19 cellular contexts compared by ENCODE assay signal in the genomic region with DNA sequence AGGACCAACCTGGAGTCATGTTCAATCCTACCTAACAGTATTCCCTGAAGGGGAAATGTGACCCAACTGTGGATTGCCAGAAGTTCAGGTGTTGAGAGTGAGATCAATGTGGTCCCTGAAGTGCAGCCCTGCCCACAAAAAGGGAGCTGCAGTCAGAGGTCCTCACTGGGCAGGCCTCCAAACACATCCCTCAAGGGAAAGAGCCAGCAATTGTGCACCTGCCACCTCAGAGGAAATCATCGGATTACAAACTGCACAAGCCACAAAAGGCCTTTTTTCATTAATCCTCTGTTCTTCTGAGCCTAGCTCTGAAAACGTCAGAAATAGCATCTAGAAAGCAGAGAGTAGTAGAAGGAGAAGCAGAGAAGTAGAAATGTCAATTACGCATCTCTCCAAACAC. TPM values are rescaled to one million over a fixed set of nuclear protein-coding genes. Genes with fewer than 3 reads are reported as not detected.
A peak's percentile ranks its signal among the peaks of the same experiment; 100 is the strongest.
DNase-seq lines count a peak whose midpoint lies in the region; ATAC-seq, FAIRE-seq and TF ChIP-seq lines count a peak whose summit lies in the region.
"Had no signal": no experiment of that assay in that cellular context is flagged by ENCODE, and none has a peak within 500 bp of the region (broad histone marks: within the 10 kb centered on the region; RNA-seq: fewer than 3 reads in every experiment).

No MANE protein-coding gene starts in this region.

- H4K91ac ChIP-seq in H9 (ENCODE audit: insufficient read length, low read depth, low read length): no peak overlapping the region

- DNase-seq in COLO668 (lab: John Stamatoyannopoulos, UW; ENCODE audit: unreplicated experiment) (peak; percentile 47), H9 (no peak), NCI-H187 (lab: John Stamatoyannopoulos, UW) (peak; percentile 83 to 85), NCI-H69 (lab: John Stamatoyannopoulos, UW) (peak; percentile 88), kidney (no peak), lower leg skin (ENCODE audit: low spot score in 2 of 2) (no peak), dermis blood vessel endothelial cell (no peak)
- DNase-seq: activated CD4-positive, alpha-beta memory T cell treated with anti-CD3 and anti-CD28 coated beads, Interleukin-2, amount 10 ng/mL, durations not matched to agents 7 days and 5 days; activated CD4-positive, CD25-positive, alpha-beta regulatory T cell; activated gamma-delta T cell treated with Interleukin-2 at 50 U/mL for 16 hours; activated T-cell treated with anti-CD3 and anti-CD28 coated beads for 4 hours; KG1; SK-N-SH; stimulated activated CD4-positive, alpha-beta T cell treated with anti-CD3 and anti-CD28 coated beads, Interleukin-1b, Interleukin-23, amount 100 ng/mL, for 48 hours; stimulated activated naive B cell treated with anti-CD40 and anti-IgM and Interleukin-4, amounts not matched to agents 10 μg/mL and 1 μg/mL and 100 μg/mL, for 72 hours; T-helper 9 cell had no signal

- H4K5ac ChIP-seq in H9 (ENCODE audit: insufficient read length, low read depth, low read length): no peak overlapping the region

- H3K18ac ChIP-seq in H9 (ENCODE audit: insufficient read length, low read depth, low read length): no peak overlapping the region

- no peak overlapping the region for H3K27ac Mint-ChIP-seq in H9
- H3K27ac Mint-ChIP-seq: activated CD4-positive, alpha-beta memory T cell treated with anti-CD3 and anti-CD28 coated beads, Interleukin-2, amount 10 ng/mL, durations not matched to agents 7 days and 5 days; stimulated activated naive B cell treated with anti-CD40 and anti-IgM and Interleukin-4, amounts not matched to agents 10 μg/mL and 1 μg/mL and 100 μg/mL, for 72 hours had no signal

- H3K4me1 Mint-ChIP-seq in H9: peaks cover 22 to 23% of the 10 kb centered on the region in 2 experiments

- H3K27me3 ChIP-seq in H9 (ENCODE audit: insufficient read depth, low read length): no peaks in the 10 kb centered on the region

- TF ChIP-seq CTCF in H9 (conservative IDR thresholded peaks at IDR 0.05) (no peak), kidney (IDR thresholded peaks at IDR 0.05; ENCODE audit: borderline replicate concordance, extremely low read depth, insufficient read depth) (no peak), lower leg skin (IDR thresholded peaks at IDR 0.05) (no peak)

- H3K36me3 Mint-ChIP-seq in H9 (ENCODE audit: insufficient read depth in 1 of 3, low read depth in 3 of 3): no peaks in the 10 kb centered on the region
- H3K36me3 Mint-ChIP-seq: stimulated activated naive B cell treated with anti-CD40 and anti-IgM and Interleukin-4, amounts not matched to agents 10 μg/mL and 1 μg/mL and 100 μg/mL, for 72 hours had no signal

- ATAC-seq in GM18867 (IDR thresholded peaks at IDR 0.05; ENCODE audit: unreplicated experiment): no peak
- ATAC-seq: stimulated activated naive B cell treated with anti-CD40 and anti-IgM and Interleukin-4, amounts not matched to agents 10 μg/mL and 1 μg/mL and 100 μg/mL, for 72 hours had no signal

- no peak for TF ChIP-seq POLR2A in lower leg skin (IDR thresholded peaks at IDR 0.05)

- H2AFZ ChIP-seq in H9 (ENCODE audit: low read length): no peak overlapping the region

- no peak overlapping the region for H3K4ac ChIP-seq in H9 (ENCODE audit: low read depth, low read length)

- no peak overlapping the region for H3K56ac ChIP-seq in H9 (ENCODE audit: insufficient read length, low read depth, low read length)

- whole genome bisulfite sequencing in H9 (ENCODE audit: extremely low coverage, insufficient read length, low lambda C conversion rate): no CpG with 5 or more reads among the region's 3 CpGs
- 54 to 64% methylated on average over 3 of the region's 3 CpGs for WGBS in lower leg skin, 2 donors

- H2BK120ac ChIP-seq in H9 (ENCODE audit: low read depth, low read length, poor library complexity, severe bottlenecking): no peak overlapping the region

- no peak overlapping the region for H2BK15ac ChIP-seq in H9 (ENCODE audit: low read depth, low read length)

- no peak overlapping the region for H2BK5ac ChIP-seq in H9 (ENCODE audit: insufficient read length, low read length)

- no peak overlapping the region for H3T11ph ChIP-seq in H9 (ENCODE audit: low read length)

- H3K4me3 ChIP-seq in kidney (ENCODE audit: low read length in 2 of 2): no peak overlapping the region
- H3K4me3 ChIP-seq in lower leg skin (ENCODE audit: low read depth, poor library complexity, severe bottlenecking): no peak overlapping the region
- H3K4me3 ChIP-seq: prostate gland had no signal

- intact Hi-C loops in kidney (cut with DNase I) (no loop called here), lower leg skin (cut with DNase I; ENCODE audit: low total_unique reads) (no loop called here)

- H3K23ac ChIP-seq in H9 (ENCODE audit: insufficient read length, low read depth, low read length): no peak overlapping the region

- H3K9ac ChIP-seq in H9 (ENCODE audit: extremely low read depth, insufficient read length, low read length) (no peak overlapping the region), kidney (ENCODE audit: low read length in 2 of 2) (no peak overlapping the region)
- H3K9ac ChIP-seq: SK-N-SH had no signal

- H3K4me2 ChIP-seq in H9 (ENCODE audit: insufficient read depth, insufficient read length, low read length): no peak overlapping the region
- H3K4me2 ChIP-seq: SK-N-SH had no signal

- peak overlapping the region; percentile 42; the same call in 1 of the 2 replicates for H3K14ac ChIP-seq in H9 (ENCODE audit: insufficient read depth, low read length)

- H3K27ac ChIP-seq in H9 (ENCODE audit: insufficient read length, low read depth, low read length) (no peak overlapping the region), kidney (ENCODE audit: low read depth in 2 of 2, low read length in 2 of 2) (no peak overlapping the region)
- H3K27ac ChIP-seq: prostate gland had no signal

- no peak overlapping the region for H4K8ac ChIP-seq in H9 (replicated peaks; ENCODE audit: insufficient read length, low read depth, low read length)

- H4K20me1 ChIP-seq in H9 (ENCODE audit: control insufficient read depth, insufficient read depth, insufficient read length): no peaks in the 10 kb centered on the region

- no peak overlapping the region for H2BK12ac ChIP-seq in H9 (ENCODE audit: insufficient read length, low read depth, low read length)

- no peak for FAIRE-seq in kidney (lab: Jason Lieb, UNC)
- FAIRE-seq: endothelial cell of umbilical vein had no signal

- peaks cover 15% of the 10 kb centered on the region for H3K27me3 Mint-ChIP-seq in H9 (ENCODE audit: low read depth)

- H3K9me3 Mint-ChIP-seq in H9: no peaks in the 10 kb centered on the region; a peak in 1 of 5 replicates
- H3K9me3 Mint-ChIP-seq: activated CD4-positive, alpha-beta memory T cell treated with anti-CD3 and anti-CD28 coated beads, Interleukin-2, amount 10 ng/mL, durations not matched to agents 7 days and 5 days; stimulated activated naive B cell treated with anti-CD40 and anti-IgM and Interleukin-4, amounts not matched to agents 10 μg/mL and 1 μg/mL and 100 μg/mL, for 72 hours had no signal

- no peaks in the 10 kb centered on the region for H3K23me2 ChIP-seq in H9 (ENCODE audit: insufficient read length, low read depth, low read length, poor library complexity, severe bottlenecking)

- no peak overlapping the region for H3K4me3 Mint-ChIP-seq in H9
- H3K4me3 Mint-ChIP-seq: activated CD4-positive, alpha-beta memory T cell treated with anti-CD3 and anti-CD28 coated beads, Interleukin-2, amount 10 ng/mL, durations not matched to agents 7 days and 5 days; stimulated activated naive B cell treated with anti-CD40 and anti-IgM and Interleukin-4, amounts not matched to agents 10 μg/mL and 1 μg/mL and 100 μg/mL, for 72 hours had no signal

- H3K79me2 ChIP-seq in H9 (ENCODE audit: insufficient read depth, low read length): no peaks in the 10 kb centered on the region

- no peak overlapping the region for H2BK20ac ChIP-seq in H9 (ENCODE audit: low read depth, low read length, poor library complexity, severe bottlenecking)

- H2AK5ac ChIP-seq in H9 (ENCODE audit: insufficient read length, low read length): no peak overlapping the region

- H3K9me3 ChIP-seq in H9 (ENCODE audit: control insufficient read depth, low read depth, low read length): no peaks in the 10 kb centered on the region
- no peaks in the 10 kb centered on the region for H3K9me3 ChIP-seq in kidney (ENCODE audit: control insufficient read depth in 1 of 2, low read length in 2 of 2)
- H3K9me3 ChIP-seq: prostate gland, SK-N-SH had no signal

- H3K36me3 ChIP-seq in kidney (ENCODE audit: control insufficient read depth in 1 of 2, insufficient read depth in 2 of 2, low read length in 2 of 2): no peaks in the 10 kb centered on the region
- H3K36me3 ChIP-seq: prostate gland had no signal

- H3K4me1 ChIP-seq in H9 (ENCODE audit: insufficient read depth, low read length) (no peaks in the 10 kb centered on the region), kidney (ENCODE audit: control insufficient read depth in 1 of 2, insufficient read depth in 1 of 2, low read depth in 1 of 2, low read length in 2 of 2) (no peaks in the 10 kb centered on the region)
- H3K4me1 ChIP-seq: prostate gland had no signal

- no peaks in the 10 kb centered on the region for H3K79me1 ChIP-seq in H9 (ENCODE audit: insufficient read depth, low read depth, low read length, poor library complexity, severe bottlenecking)

RNA-seq across cellular contexts. Expression of gene MDM1, which starts 10.8 kb away (rescaled TPM):
- total RNA-seq in H9 (2021): 8.8 and 10.6 TPM in 2 replicates
- total RNA-seq in kidney: 14.1 TPM
- polyA plus RNA-seq in kidney (ENCODE audit: insufficient read depth, low read depth, low replicate concordance): 8.9 TPM
- total RNA-seq in lower leg skin: 1 to 10 TPM; 5.9 to 9.3 (median 7.6) TPM
- total RNA-seq in dermis blood vessel endothelial cell: 9.7 and 11.1 TPM in 2 replicates

Comparison
In these comparisons a context has a peak if more than half of its experiments do, and no peak if none do; other contexts are left out.
1. DNase-seq: peak in COLO668 (single experiment), NCI-H187 (2 of 2) and NCI-H69 (single experiment); none in H9 (single experiment), kidney (single experiment), lower leg skin (0 of 2) and dermis blood vessel endothelial cell (single experiment).